ENCODE assay signal across 1 cellular context in the genomic region with DNA sequence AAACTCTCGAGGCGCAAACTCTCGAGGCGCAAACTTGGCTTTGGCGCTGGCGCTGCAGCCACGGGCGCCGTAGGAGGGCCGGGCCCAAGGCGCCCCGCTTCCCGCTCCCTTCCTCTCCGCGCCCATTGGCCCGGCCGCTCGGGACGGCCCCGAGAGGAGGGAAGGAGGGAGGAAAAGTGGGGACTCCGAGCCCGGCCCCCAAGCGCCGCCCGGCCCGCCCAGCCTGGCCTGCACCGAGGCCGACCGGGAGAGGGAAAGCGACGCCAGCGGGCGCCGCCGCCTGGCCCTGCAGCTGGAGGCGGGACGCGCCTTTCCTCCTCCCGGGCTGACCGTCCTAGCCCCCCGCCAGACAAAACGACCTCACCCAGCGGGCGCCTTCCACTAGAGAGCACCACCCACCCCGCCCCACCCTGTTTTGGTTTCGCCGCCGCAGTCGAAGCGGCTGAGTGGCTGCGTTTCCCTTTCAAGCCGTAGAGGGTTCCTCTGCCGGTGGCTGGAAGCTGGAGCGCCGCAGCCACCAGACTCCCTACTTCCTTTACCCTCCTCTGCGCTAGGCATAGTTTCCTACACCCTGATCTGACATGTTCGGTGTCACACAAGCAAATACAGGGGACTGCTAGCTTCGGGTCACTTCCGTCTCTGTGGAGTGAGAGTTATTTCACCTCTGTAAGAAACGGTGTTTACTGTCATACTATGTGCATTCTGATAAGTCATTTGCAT.
A peak's percentile ranks its signal among the peaks of the same experiment; 100 is the strongest.
TF ChIP-seq lines count a peak whose summit lies in the region.

A gene with protein sequence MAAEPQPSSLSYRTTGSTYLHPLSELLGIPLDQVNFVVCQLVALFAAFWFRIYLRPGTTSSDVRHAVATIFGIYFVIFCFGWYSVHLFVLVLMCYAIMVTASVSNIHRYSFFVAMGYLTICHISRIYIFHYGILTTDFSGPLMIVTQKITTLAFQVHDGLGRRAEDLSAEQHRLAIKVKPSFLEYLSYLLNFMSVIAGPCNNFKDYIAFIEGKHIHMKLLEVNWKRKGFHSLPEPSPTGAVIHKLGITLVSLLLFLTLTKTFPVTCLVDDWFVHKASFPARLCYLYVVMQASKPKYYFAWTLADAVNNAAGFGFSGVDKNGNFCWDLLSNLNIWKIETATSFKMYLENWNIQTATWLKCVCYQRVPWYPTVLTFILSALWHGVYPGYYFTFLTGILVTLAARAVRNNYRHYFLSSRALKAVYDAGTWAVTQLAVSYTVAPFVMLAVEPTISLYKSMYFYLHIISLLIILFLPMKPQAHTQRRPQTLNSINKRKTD (minus strand): TSS at position 78 of the 720 bp plus-strand sequence. CDS start 235 bp downstream, outside the sequence.

TF ChIP-seq in HepG2, 621 proteins besides CTCF, POLR2A, EP300 and RAD21 (continued from another document and continues in another):
- TF ChIP-seq, protein P1, sequence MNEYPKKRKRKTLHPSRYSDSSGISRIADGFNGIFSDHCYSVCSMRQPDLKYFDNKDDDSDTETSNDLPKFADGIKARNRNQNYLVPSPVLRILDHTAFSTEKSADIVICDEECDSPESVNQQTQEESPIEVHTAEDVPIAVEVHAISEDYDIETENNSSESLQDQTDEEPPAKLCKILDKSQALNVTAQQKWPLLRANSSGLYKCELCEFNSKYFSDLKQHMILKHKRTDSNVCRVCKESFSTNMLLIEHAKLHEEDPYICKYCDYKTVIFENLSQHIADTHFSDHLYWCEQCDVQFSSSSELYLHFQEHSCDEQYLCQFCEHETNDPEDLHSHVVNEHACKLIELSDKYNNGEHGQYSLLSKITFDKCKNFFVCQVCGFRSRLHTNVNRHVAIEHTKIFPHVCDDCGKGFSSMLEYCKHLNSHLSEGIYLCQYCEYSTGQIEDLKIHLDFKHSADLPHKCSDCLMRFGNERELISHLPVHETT (CRISPR knock-in tag; conservative IDR thresholded peaks at IDR 0.05) = no peak
- no peak for TF ChIP-seq ZNF552 (CRISPR knock-in tag; IDR thresholded peaks at IDR 0.05; ENCODE audit: borderline replicate concordance)
- TF ChIP-seq, protein P2, sequence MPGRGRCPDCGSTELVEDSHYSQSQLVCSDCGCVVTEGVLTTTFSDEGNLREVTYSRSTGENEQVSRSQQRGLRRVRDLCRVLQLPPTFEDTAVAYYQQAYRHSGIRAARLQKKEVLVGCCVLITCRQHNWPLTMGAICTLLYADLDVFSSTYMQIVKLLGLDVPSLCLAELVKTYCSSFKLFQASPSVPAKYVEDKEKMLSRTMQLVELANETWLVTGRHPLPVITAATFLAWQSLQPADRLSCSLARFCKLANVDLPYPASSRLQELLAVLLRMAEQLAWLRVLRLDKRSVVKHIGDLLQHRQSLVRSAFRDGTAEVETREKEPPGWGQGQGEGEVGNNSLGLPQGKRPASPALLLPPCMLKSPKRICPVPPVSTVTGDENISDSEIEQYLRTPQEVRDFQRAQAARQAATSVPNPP (CRISPR knock-in tag; IDR thresholded peaks at IDR 0.05) = peak; percentile 63; the same call in 1 of the 2 replicates
- TF ChIP-seq PTBP1 (IDR thresholded peaks at IDR 0.05; ENCODE audit: low read depth, low read length, poor library complexity, severe bottlenecking) = no peak
- no peak for TF ChIP-seq MAF1 (CRISPR knock-in tag; IDR thresholded peaks at IDR 0.05; ENCODE audit: borderline replicate concordance)
- no peak for TF ChIP-seq TP53 (CRISPR knock-in tag; conservative IDR thresholded peaks at IDR 0.05)
- TF ChIP-seq, protein P3, sequence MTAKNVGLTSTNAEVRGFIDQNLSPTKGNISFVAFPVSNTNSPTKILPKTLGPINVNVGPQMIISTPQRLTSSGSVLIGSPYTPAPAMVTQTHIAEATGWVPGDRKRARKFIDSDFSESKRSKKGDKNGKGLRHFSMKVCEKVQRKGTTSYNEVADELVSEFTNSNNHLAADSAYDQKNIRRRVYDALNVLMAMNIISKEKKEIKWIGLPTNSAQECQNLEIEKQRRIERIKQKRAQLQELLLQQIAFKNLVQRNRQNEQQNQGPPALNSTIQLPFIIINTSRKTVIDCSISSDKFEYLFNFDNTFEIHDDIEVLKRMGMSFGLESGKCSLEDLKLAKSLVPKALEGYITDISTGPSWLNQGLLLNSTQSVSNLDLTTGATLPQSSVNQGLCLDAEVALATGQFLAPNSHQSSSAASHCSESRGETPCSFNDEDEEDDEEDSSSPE (CRISPR knock-in tag; IDR thresholded peaks at IDR 0.05) = peak; percentile 45; the same call in 1 of the 2 replicates
- no peak for TF ChIP-seq SETDB1 (CRISPR knock-in tag; IDR thresholded peaks at IDR 0.05; ENCODE audit: borderline replicate concordance)
- TF ChIP-seq ZNF746 (CRISPR knock-in tag; IDR thresholded peaks at IDR 0.05) = no peak
- no peak for TF ChIP-seq ZNF44 (CRISPR knock-in tag; IDR thresholded peaks at IDR 0.05)
- no peak; the same call in 1 of the 2 replicates for TF ChIP-seq ZNF263 (CRISPR knock-in tag; IDR thresholded peaks at IDR 0.05)
- TF ChIP-seq, protein P4, sequence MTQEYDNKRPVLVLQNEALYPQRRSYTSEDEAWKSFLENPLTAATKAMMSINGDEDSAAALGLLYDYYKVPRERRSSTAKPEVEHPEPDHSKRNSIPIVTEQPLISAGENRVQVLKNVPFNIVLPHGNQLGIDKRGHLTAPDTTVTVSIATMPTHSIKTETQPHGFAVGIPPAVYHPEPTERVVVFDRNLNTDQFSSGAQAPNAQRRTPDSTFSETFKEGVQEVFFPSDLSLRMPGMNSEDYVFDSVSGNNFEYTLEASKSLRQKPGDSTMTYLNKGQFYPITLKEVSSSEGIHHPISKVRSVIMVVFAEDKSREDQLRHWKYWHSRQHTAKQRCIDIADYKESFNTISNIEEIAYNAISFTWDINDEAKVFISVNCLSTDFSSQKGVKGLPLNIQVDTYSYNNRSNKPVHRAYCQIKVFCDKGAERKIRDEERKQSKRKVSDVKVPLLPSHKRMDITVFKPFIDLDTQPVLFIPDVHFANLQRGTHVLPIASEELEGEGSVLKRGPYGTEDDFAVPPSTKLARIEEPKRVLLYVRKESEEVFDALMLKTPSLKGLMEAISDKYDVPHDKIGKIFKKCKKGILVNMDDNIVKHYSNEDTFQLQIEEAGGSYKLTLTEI (CRISPR knock-in tag; conservative IDR thresholded peaks at IDR 0.05) = no peak
- no peak for TF ChIP-seq ZMYM3 (CRISPR knock-in tag; IDR thresholded peaks at IDR 0.05)
- no peak for TF ChIP-seq NFKBIZ (CRISPR knock-in tag; IDR thresholded peaks at IDR 0.05)
- TF ChIP-seq, protein P5, sequence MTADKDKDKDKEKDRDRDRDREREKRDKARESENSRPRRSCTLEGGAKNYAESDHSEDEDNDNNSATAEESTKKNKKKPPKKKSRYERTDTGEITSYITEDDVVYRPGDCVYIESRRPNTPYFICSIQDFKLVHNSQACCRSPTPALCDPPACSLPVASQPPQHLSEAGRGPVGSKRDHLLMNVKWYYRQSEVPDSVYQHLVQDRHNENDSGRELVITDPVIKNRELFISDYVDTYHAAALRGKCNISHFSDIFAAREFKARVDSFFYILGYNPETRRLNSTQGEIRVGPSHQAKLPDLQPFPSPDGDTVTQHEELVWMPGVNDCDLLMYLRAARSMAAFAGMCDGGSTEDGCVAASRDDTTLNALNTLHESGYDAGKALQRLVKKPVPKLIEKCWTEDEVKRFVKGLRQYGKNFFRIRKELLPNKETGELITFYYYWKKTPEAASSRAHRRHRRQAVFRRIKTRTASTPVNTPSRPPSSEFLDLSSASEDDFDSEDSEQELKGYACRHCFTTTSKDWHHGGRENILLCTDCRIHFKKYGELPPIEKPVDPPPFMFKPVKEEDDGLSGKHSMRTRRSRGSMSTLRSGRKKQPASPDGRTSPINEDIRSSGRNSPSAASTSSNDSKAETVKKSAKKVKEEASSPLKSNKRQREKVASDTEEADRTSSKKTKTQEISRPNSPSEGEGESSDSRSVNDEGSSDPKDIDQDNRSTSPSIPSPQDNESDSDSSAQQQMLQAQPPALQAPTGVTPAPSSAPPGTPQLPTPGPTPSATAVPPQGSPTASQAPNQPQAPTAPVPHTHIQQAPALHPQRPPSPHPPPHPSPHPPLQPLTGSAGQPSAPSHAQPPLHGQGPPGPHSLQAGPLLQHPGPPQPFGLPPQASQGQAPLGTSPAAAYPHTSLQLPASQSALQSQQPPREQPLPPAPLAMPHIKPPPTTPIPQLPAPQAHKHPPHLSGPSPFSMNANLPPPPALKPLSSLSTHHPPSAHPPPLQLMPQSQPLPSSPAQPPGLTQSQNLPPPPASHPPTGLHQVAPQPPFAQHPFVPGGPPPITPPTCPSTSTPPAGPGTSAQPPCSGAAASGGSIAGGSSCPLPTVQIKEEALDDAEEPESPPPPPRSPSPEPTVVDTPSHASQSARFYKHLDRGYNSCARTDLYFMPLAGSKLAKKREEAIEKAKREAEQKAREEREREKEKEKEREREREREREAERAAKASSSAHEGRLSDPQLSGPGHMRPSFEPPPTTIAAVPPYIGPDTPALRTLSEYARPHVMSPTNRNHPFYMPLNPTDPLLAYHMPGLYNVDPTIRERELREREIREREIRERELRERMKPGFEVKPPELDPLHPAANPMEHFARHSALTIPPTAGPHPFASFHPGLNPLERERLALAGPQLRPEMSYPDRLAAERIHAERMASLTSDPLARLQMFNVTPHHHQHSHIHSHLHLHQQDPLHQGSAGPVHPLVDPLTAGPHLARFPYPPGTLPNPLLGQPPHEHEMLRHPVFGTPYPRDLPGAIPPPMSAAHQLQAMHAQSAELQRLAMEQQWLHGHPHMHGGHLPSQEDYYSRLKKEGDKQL (CRISPR knock-in tag; IDR thresholded peaks at IDR 0.05; ENCODE audit: low read depth) = no peak
- TF ChIP-seq, protein P6, sequence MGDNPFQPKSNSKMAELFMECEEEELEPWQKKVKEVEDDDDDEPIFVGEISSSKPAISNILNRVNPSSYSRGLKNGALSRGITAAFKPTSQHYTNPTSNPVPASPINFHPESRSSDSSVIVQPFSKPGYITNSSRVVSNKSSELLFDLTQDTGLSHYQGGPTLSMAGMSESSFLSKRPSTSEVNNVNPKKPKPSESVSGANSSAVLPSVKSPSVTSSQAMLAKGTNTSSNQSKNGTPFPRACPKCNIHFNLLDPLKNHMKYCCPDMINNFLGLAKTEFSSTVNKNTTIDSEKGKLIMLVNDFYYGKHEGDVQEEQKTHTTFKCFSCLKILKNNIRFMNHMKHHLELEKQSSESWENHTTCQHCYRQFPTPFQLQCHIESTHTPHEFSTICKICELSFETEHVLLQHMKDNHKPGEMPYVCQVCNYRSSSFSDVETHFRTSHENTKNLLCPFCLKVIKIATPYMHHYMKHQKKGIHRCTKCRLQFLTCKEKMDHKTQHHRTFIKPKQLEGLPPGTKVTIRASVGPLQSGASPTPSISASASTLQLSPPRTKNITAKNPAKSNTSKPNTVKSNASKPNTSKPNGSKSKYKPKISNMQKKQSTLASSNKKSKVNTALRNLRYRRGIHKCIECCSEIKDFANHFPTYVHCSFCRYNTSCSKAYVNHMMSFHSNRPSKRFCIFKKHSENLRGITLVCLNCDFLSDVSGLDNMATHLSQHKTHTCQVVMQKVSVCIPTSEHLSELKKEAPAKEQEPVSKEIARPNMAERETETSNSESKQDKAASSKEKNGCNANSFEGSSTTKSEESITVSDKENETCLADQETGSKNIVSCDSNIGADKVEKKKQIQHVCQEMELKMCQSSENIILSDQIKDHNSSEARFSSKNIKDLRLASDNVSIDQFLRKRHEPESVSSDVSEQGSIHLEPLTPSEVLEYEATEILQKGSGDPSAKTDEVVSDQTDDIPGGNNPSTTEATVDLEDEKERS (CRISPR knock-in tag; IDR thresholded peaks at IDR 0.05) = no peak
- TF ChIP-seq HOXA7 (CRISPR knock-in tag; IDR thresholded peaks at IDR 0.05) = no peak
- TF ChIP-seq ZNF839 (CRISPR knock-in tag; IDR thresholded peaks at IDR 0.05; ENCODE audit: borderline replicate concordance) = no peak
- TF ChIP-seq KMT2A (CRISPR knock-in tag; IDR thresholded peaks at IDR 0.05) = no peak
- peak; percentile 14; the same call in 1 of the 2 replicates for TF ChIP-seq ZNF556 (CRISPR knock-in tag; IDR thresholded peaks at IDR 0.05; ENCODE audit: borderline replicate concordance)
- no peak for TF ChIP-seq NR3C1 (CRISPR knock-in tag; IDR thresholded peaks at IDR 0.05)
- TF ChIP-seq FOXO1 (CRISPR knock-in tag; IDR thresholded peaks at IDR 0.05) = no peak
- no peak for TF ChIP-seq ZNF530 (CRISPR knock-in tag; IDR thresholded peaks at IDR 0.05; ENCODE audit: low read depth)
- TF ChIP-seq, protein P7, sequence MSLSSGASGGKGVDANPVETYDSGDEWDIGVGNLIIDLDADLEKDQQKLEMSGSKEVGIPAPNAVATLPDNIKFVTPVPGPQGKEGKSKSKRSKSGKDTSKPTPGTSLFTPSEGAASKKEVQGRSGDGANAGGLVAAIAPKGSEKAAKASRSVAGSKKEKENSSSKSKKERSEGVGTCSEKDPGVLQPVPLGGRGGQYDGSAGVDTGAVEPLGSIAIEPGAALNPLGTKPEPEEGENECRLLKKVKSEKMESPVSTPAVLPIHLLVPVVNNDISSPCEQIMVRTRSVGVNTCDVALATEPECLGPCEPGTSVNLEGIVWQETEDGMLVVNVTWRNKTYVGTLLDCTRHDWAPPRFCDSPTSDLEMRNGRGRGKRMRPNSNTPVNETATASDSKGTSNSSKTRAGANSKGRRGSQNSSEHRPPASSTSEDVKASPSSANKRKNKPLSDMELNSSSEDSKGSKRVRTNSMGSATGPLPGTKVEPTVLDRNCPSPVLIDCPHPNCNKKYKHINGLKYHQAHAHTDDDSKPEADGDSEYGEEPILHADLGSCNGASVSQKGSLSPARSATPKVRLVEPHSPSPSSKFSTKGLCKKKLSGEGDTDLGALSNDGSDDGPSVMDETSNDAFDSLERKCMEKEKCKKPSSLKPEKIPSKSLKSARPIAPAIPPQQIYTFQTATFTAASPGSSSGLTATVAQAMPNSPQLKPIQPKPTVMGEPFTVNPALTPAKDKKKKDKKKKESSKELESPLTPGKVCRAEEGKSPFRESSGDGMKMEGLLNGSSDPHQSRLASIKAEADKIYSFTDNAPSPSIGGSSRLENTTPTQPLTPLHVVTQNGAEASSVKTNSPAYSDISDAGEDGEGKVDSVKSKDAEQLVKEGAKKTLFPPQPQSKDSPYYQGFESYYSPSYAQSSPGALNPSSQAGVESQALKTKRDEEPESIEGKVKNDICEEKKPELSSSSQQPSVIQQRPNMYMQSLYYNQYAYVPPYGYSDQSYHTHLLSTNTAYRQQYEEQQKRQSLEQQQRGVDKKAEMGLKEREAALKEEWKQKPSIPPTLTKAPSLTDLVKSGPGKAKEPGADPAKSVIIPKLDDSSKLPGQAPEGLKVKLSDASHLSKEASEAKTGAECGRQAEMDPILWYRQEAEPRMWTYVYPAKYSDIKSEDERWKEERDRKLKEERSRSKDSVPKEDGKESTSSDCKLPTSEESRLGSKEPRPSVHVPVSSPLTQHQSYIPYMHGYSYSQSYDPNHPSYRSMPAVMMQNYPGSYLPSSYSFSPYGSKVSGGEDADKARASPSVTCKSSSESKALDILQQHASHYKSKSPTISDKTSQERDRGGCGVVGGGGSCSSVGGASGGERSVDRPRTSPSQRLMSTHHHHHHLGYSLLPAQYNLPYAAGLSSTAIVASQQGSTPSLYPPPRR (CRISPR knock-in tag; IDR thresholded peaks at IDR 0.05; ENCODE audit: borderline replicate concordance) = 0 out of 2 replicates have a peak, but pooled peaks have one; percentile 5
- TF ChIP-seq, protein P8, sequence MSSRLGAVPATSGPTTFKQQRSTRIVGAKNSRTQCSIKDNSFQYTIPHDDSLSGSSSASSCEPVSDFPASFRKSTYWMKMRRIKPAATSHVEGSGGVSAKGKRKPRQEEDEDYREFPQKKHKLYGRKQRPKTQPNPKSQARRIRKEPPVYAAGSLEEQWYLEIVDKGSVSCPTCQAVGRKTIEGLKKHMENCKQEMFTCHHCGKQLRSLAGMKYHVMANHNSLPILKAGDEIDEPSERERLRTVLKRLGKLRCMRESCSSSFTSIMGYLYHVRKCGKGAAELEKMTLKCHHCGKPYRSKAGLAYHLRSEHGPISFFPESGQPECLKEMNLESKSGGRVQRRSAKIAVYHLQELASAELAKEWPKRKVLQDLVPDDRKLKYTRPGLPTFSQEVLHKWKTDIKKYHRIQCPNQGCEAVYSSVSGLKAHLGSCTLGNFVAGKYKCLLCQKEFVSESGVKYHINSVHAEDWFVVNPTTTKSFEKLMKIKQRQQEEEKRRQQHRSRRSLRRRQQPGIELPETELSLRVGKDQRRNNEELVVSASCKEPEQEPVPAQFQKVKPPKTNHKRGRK (CRISPR knock-in tag; IDR thresholded peaks at IDR 0.05) = no peak
- TF ChIP-seq RCOR2 (CRISPR knock-in tag; IDR thresholded peaks at IDR 0.05) = no peak
- no peak for TF ChIP-seq SMAD3 (CRISPR knock-in tag; IDR thresholded peaks at IDR 0.05)
- TF ChIP-seq PAX8 (CRISPR knock-in tag; IDR thresholded peaks at IDR 0.05; ENCODE audit: borderline replicate concordance) = no peak
